In the genomic region with DNA sequence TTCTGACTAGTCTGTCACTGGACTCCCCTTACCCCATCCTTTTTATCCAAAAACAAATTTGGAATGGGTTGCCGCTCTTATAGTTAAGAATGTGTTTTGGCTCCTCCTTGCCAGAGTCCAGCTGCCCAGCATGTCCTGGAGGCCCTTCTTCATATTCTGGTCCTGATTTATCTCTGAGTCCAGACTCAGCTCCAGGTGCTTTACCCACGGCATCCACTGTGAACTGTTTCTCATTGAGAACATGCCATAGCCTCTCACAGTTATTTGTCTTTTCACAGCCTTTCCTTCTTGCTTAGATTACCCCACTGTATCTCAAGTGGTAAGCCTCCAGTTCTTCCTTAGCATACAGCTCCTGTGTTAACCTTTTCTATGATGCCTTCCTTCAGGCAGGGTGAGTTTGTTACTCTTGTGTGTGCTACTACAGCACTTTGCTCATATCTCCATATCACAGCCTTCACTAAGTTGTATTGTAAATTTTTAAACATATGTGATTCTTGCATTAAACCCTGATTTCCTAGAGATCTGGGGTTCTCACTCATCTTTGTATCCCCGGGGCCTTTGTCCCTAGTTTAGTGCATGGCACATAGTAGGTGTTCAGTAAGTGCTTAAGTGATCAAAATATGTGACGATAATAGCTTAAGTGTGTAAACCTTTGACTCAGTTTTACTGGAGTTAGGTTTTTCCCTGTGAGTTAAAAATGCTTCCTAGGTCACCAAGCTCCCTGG, we compare ENCODE assay signal across 15 cellular contexts.
DNase-seq lines count a peak whose midpoint lies in the region; TF ChIP-seq lines count a peak whose summit lies in the region.
"Had no signal": no experiment of that assay in that cellular context is flagged by ENCODE, and none has a peak within 500 bp of the region (broad histone marks: within the 10 kb centered on the region; RNA-seq: fewer than 3 reads in every experiment).

No MANE protein-coding gene starts in this region.

- no peak overlapping the region for H2AFZ ChIP-seq in OCI-LY1 (ENCODE audit: low read length)
- no peak overlapping the region for H2AFZ ChIP-seq in hepatocyte
- H2AFZ ChIP-seq: GM23338 had no signal

- peaks cover 45% of the 10 kb centered on the region for H3K4me1 ChIP-seq in CD8-positive, alpha-beta memory T cell (ENCODE audit: insufficient read depth, low read length)
- peaks cover 57% of the 10 kb centered on the region for H3K4me1 ChIP-seq in OCI-LY1 (ENCODE audit: insufficient read depth, low read length, severe bottlenecking)
- H3K4me1 ChIP-seq in hepatocyte (ENCODE audit: insufficient read depth) = peaks cover 29% of the 10 kb centered on the region
- H3K4me1 ChIP-seq in Peyer's patch = peaks cover 0 to 43% (median 5%) of the 10 kb centered on the region in 4 donors
- H3K4me1 ChIP-seq in stomach = peaks cover 45 to 97% (median 71%) of the 10 kb centered on the region in 4 donors

- no peaks in the 10 kb centered on the region for H3K9me3 ChIP-seq in CD8-positive, alpha-beta memory T cell (ENCODE audit: low read length)
- no peaks in the 10 kb centered on the region for H3K9me3 ChIP-seq in OCI-LY1 (ENCODE audit: low read length)
- no peaks in the 10 kb centered on the region for H3K9me3 ChIP-seq in hepatocyte (ENCODE audit: low read depth)
- no peaks in the 10 kb centered on the region for H3K9me3 ChIP-seq in Peyer's patch
- H3K9me3 ChIP-seq in stomach = no peaks in the 10 kb centered on the region
- H3K9me3 ChIP-seq: esophagus squamous epithelium had no signal

- peaks cover 61% of the 10 kb centered on the region for H3K79me2 ChIP-seq in OCI-LY1 (ENCODE audit: insufficient read depth, low read length)
- H3K79me2 ChIP-seq in hepatocyte = peaks cover 79% of the 10 kb centered on the region

- CTCF ChIA-PET in CD8-positive, alpha-beta memory T cell (lab: Charles Lee) = no interaction called here

- H3K36me3 ChIP-seq in CD8-positive, alpha-beta memory T cell (ENCODE audit: insufficient read depth, low read length) = no peaks in the 10 kb centered on the region
- no peaks in the 10 kb centered on the region for H3K36me3 ChIP-seq in OCI-LY1 (ENCODE audit: insufficient read depth, low read length)
- no peaks in the 10 kb centered on the region for H3K36me3 ChIP-seq in hepatocyte (replicated peaks; ENCODE audit: insufficient read depth, low read depth)
- H3K36me3 ChIP-seq in Peyer's patch = no peaks in the 10 kb centered on the region
- no peaks in the 10 kb centered on the region for H3K36me3 ChIP-seq in stomach
- H3K36me3 ChIP-seq: esophagus squamous epithelium had no signal

- peaks cover 0 to 5% (median 0%) of the 10 kb centered on the region in 3 donors for H3K36me3 Mint-ChIP-seq in CD8-positive, alpha-beta memory T cell
- no peaks in the 10 kb centered on the region for H3K36me3 Mint-ChIP-seq in progenitor cell of endocrine pancreas (ENCODE audit: insufficient read depth)

- TF ChIP-seq CTCF in OCI-LY1 (IDR thresholded peaks at IDR 0.05; ENCODE audit: low read length) = no peak
- TF ChIP-seq CTCF in hepatocyte (IDR thresholded peaks at IDR 0.05; ENCODE audit: poor library complexity) = no peak
- no peak for TF ChIP-seq CTCF in progenitor cell of endocrine pancreas (IDR thresholded peaks at IDR 0.05; ENCODE audit: unreplicated experiment)
- TF ChIP-seq CTCF in Peyer's patch (IDR thresholded peaks at IDR 0.05) = no peak
- no peak for TF ChIP-seq CTCF in stomach (IDR thresholded peaks at IDR 0.05)

- WGBS in hepatocyte (ENCODE audit: low lambda C conversion rate, missing lambda C conversion rate) = 79% methylated on average over 4 of the region's 4 CpGs
- WGBS in stomach, 5 donors = 81 to 87% (median 85%) methylated on average over 4 of the region's 4 CpGs

- H3K27ac ChIP-seq in CD8-positive, alpha-beta memory T cell (ENCODE audit: low read depth, low read length) = no peak overlapping the region
- H3K27ac ChIP-seq in OCI-LY1 (ENCODE audit: low read depth, low read length, poor library complexity, severe bottlenecking) (no peak overlapping the region), hepatocyte (no peak overlapping the region), Peyer's patch (no peak overlapping the region), stomach (peak overlapping the region in 2 of 5 donors; percentile 4 to 27)
- H3K27ac ChIP-seq: esophagus squamous epithelium had no signal

- H3K9me2 ChIP-seq in OCI-LY1 (ENCODE audit: low read depth, low read length) (no peaks in the 10 kb centered on the region), hepatocyte (replicated peaks; ENCODE audit: insufficient read depth) (no peaks in the 10 kb centered on the region)

- intact Hi-C loops in stomach (cut with DNase I; ENCODE audit: low total_unique reads) = no loop called here

- POLR2A ChIA-PET in CD8-positive, alpha-beta memory T cell (lab: Charles Lee) = no interaction called here

- H3K4me2 ChIP-seq in OCI-LY1 (ENCODE audit: low read length) (peak overlapping the region; percentile 18; the same call in 1 of the 2 replicates), hepatocyte (peak overlapping the region; percentile 24)

- no peaks in the 10 kb centered on the region for H3K27me3 ChIP-seq in CD8-positive, alpha-beta memory T cell (ENCODE audit: insufficient read depth, low read length, poor library complexity, severe bottlenecking)
- H3K27me3 ChIP-seq in OCI-LY1 (ENCODE audit: insufficient read depth, low read length) (no peaks in the 10 kb centered on the region), hepatocyte (no peaks in the 10 kb centered on the region), Peyer's patch (no peaks in the 10 kb centered on the region), stomach (no peaks in the 10 kb centered on the region)
- H3K27me3 ChIP-seq: dorsolateral prefrontal cortex, esophagus squamous epithelium had no signal

- H3K27me3 Mint-ChIP-seq in CD8-positive, alpha-beta memory T cell = no peaks in the 10 kb centered on the region
- peaks cover 5% of the 10 kb centered on the region for H3K27me3 Mint-ChIP-seq in progenitor cell of endocrine pancreas

- peaks cover 52 to 80% (median 76%) of the 10 kb centered on the region in 3 donors for H3K4me1 Mint-ChIP-seq in CD8-positive, alpha-beta memory T cell
- peaks cover 61% of the 10 kb centered on the region for H3K4me1 Mint-ChIP-seq in progenitor cell of endocrine pancreas (ENCODE audit: low read depth)

- DNase-seq in CD8-positive, alpha-beta memory T cell = no peak
- DNase-seq in hepatocyte (ENCODE audit: low spot score) = no peak
- no peak for DNase-seq in progenitor cell of endocrine pancreas (ENCODE audit: low spot score, unreplicated experiment)
- DNase-seq in Peyer's patch = no peak
- DNase-seq in NCI-H69 (lab: John Stamatoyannopoulos, UW) = no peak
- DNase-seq in HCEC 1CT = no peak
- DNase-seq in stomach = no peak
- DNase-seq: activated effector memory CD4-positive, alpha-beta T cell treated with Interleukin-2 at 50 U/mL for 16 hours; anterior cingulate cortex; dorsolateral prefrontal cortex; EL; esophagus squamous epithelium; NCI-H446 had no signal

- H3K9me3 Mint-ChIP-seq in CD8-positive, alpha-beta memory T cell = no peaks in the 10 kb centered on the region
- no peaks in the 10 kb centered on the region for H3K9me3 Mint-ChIP-seq in progenitor cell of endocrine pancreas (ENCODE audit: low read depth)
- H3K9me3 Mint-ChIP-seq: GM23338 had no signal

- peak overlapping the region in 2 of 7 donors; percentile 10 to 43 for H3K4me3 Mint-ChIP-seq in CD8-positive, alpha-beta memory T cell
- peak overlapping the region; percentile 43 for H3K4me3 Mint-ChIP-seq in progenitor cell of endocrine pancreas (ENCODE audit: low read depth)
- H3K4me3 Mint-ChIP-seq: GM23338 had no signal

- H3K4me3 ChIP-seq in CD8-positive, alpha-beta memory T cell (ENCODE audit: low read length) = no peak overlapping the region
- H3K4me3 ChIP-seq in OCI-LY1 (ENCODE audit: low read depth, low read length, poor library complexity, severe bottlenecking) (no peak overlapping the region), hepatocyte (no peak overlapping the region), Peyer's patch (no peak overlapping the region), stomach (no peak overlapping the region)
- H3K4me3 ChIP-seq: dorsolateral prefrontal cortex, esophagus squamous epithelium, GM23338 had no signal

- peak overlapping the region in 5 of 8 donors; percentile 7 to 55 (median 47) for H3K27ac Mint-ChIP-seq in CD8-positive, alpha-beta memory T cell
- no peak overlapping the region for H3K27ac Mint-ChIP-seq in progenitor cell of endocrine pancreas
- H3K27ac Mint-ChIP-seq: GM23338 had no signal

- no peak overlapping the region for H3K9ac ChIP-seq in OCI-LY1 (ENCODE audit: low read length)

- TF ChIP-seq POLR2A in Peyer's patch (IDR thresholded peaks at IDR 0.05) (no peak), stomach (IDR thresholded peaks at IDR 0.05) (no peak)

- 0 out of 2 replicates have a peak, but pooled peaks cover 3% of the 10 kb centered on the region for H4K20me1 ChIP-seq in OCI-LY1 (ENCODE audit: insufficient read depth, low read length)
- H4K20me1 ChIP-seq in hepatocyte (ENCODE audit: insufficient read depth, poor library complexity, severe bottlenecking) = peaks cover 19% of the 10 kb centered on the region

- no peak for TF ChIP-seq EP300 in stomach (IDR thresholded peaks at IDR 0.05)

- H3F3A ChIP-seq in OCI-LY1 (ENCODE audit: insufficient read depth, low read length) = no peaks in the 10 kb centered on the region
